Comparison of ENCODE assay signal across 1 cellular context in the genomic region with DNA sequence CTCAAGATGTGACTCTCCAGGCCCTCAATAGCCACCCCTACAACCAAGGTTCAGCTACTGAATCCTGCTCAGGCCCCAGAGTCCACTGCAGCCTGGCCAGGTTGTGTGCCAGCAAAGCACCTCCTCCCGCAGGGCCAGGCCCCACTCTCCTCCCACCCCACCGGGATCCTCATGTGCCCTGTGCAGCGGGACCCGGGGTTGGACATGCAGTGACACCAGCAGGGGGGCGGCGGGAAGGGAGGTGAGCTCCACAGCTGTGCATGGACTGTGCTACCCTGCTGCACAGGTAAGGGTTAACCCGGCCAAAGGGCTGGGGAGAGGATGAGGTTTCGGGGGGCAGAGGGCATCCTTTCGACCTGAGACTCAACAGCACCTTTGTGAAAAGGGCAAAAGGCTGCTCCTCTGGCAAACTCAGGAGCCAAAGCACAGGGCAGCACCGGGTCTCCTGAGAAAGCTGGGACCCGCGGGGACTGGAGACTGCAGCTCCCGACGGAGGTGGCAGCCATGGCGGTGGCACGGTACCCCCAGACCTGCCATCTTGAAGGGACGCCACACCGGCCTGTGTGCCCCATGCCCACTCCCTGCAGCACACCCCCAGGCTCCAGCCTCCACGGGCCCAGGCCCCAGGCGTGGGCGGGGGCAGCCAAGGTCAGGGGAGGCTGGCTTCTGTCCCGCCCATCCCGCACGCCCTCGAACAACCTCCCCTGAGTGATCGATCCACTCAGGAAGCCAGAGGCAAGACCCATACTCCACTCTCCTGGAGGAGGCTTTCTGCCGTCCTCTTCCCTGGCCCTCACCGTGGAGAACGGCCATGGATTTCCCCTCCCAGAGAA.
TF ChIP-seq lines count a peak whose summit lies in the region.

No MANE protein-coding gene starts in this region.

TF ChIP-seq in Ishikawa, 13 proteins besides CTCF, POLR2A, EP300 and RAD21 (continued from another document):
- TF ChIP-seq, protein P1, sequence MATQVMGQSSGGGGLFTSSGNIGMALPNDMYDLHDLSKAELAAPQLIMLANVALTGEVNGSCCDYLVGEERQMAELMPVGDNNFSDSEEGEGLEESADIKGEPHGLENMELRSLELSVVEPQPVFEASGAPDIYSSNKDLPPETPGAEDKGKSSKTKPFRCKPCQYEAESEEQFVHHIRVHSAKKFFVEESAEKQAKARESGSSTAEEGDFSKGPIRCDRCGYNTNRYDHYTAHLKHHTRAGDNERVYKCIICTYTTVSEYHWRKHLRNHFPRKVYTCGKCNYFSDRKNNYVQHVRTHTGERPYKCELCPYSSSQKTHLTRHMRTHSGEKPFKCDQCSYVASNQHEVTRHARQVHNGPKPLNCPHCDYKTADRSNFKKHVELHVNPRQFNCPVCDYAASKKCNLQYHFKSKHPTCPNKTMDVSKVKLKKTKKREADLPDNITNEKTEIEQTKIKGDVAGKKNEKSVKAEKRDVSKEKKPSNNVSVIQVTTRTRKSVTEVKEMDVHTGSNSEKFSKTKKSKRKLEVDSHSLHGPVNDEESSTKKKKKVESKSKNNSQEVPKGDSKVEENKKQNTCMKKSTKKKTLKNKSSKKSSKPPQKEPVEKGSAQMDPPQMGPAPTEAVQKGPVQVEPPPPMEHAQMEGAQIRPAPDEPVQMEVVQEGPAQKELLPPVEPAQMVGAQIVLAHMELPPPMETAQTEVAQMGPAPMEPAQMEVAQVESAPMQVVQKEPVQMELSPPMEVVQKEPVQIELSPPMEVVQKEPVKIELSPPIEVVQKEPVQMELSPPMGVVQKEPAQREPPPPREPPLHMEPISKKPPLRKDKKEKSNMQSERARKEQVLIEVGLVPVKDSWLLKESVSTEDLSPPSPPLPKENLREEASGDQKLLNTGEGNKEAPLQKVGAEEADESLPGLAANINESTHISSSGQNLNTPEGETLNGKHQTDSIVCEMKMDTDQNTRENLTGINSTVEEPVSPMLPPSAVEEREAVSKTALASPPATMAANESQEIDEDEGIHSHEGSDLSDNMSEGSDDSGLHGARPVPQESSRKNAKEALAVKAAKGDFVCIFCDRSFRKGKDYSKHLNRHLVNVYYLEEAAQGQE (IDR thresholded peaks at IDR 0.05; ENCODE audit: low read depth), result no peak
- TF ChIP-seq NFIC (IDR thresholded peaks at IDR 0.05), result peak; percentile 14; the same call in 1 of the 2 replicates
- no peak for TF ChIP-seq CEBPB (IDR thresholded peaks at IDR 0.05)
